Comparison of ENCODE assay signal across 12 cellular contexts in the genomic region with DNA sequence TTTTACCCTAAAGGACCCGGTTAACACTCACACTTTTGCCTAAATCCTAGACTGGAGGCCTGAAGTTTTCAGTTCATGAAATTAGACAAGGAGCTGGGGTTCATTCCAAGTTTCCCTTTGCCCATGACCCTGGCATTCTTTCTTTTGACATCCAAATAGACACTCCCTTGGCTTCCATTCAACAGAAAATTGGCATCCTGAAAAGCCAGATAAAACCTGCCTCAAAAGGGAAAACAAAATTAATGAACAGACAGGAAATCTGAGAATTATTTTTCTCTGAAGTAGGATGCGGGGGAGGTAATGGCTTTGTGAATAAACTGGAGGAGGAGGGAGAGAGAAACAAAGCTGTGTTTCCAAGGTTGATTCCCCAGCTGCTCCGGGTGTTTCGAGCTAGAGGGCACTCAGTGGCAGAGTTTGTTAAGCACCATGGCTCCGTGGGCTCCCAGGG. TPM values are rescaled to one million over a fixed set of nuclear protein-coding genes. Genes with fewer than 3 reads are reported as not detected.
DNase-seq lines count a peak whose midpoint lies in the region; ATAC-seq and TF ChIP-seq lines count a peak whose summit lies in the region.
"Had no signal": no experiment of that assay in that cellular context is flagged by ENCODE, and none has a peak within 500 bp of the region (broad histone marks: within the 10 kb centered on the region; RNA-seq: fewer than 3 reads in every experiment).

No MANE protein-coding gene starts in this region.

- CTCF ChIA-PET in naive thymus-derived CD4-positive, alpha-beta T cell (lab: Charles Lee) = interaction anchor here (0.6 kb wide), 1 partner anchor 9 kb away, joined by 3 read pairs; no protein-coding TSS in a partner anchor

- H3K9ac ChIP-seq in neuronal stem cell (ENCODE audit: low read depth, low read length, poor library complexity) = no peak overlapping the region

- H3K4me3 Mint-ChIP-seq in naive thymus-derived CD4-positive, alpha-beta T cell = no peak overlapping the region
- H3K4me3 Mint-ChIP-seq: CD8-positive, alpha-beta T cell had no signal

- no peak overlapping the region for H3K4ac ChIP-seq in neuronal stem cell (ENCODE audit: low read length)

- TF ChIP-seq CTCF in cardiac fibroblast (IDR thresholded peaks at IDR 0.05; ENCODE audit: low read depth, low read length) (no peak), ascending aorta (IDR thresholded peaks at IDR 0.05) (no peak)

- ATAC-seq in naive thymus-derived CD4-positive, alpha-beta T cell = no peak
- no peak for ATAC-seq in HG02623 (IDR thresholded peaks at IDR 0.05; ENCODE audit: unreplicated experiment)
- ATAC-seq: CD8-positive, alpha-beta T cell; heart left ventricle had no signal

- H4K91ac ChIP-seq in neuronal stem cell (ENCODE audit: low read depth, low read length, poor library complexity) = no peak overlapping the region

- H3K23ac ChIP-seq in neuronal stem cell (ENCODE audit: low read depth, low read length, poor library complexity) = no peak overlapping the region

- H2BK12ac ChIP-seq in neuronal stem cell (ENCODE audit: low read length) = no peak overlapping the region

- H2BK15ac ChIP-seq in neuronal stem cell (ENCODE audit: low read length) = no peak overlapping the region

- no peak overlapping the region for H3K18ac ChIP-seq in neuronal stem cell (ENCODE audit: low read length)

- peaks cover 0 to 5% (median 5%) of the 10 kb centered on the region in 5 donors for H3K36me3 Mint-ChIP-seq in naive thymus-derived CD4-positive, alpha-beta T cell
- H3K36me3 Mint-ChIP-seq: CD8-positive, alpha-beta T cell had no signal

- POLR2A ChIA-PET in naive thymus-derived CD4-positive, alpha-beta T cell (lab: Charles Lee) = no interaction called here

- in situ Hi-C loops in Caki2 (cut with HindIII; ENCODE audit: low pct_unique_long_range_greater_than_20kb, low sequenced_read_pairs) = no loop called here

- H2BK120ac ChIP-seq in neuronal stem cell (ENCODE audit: low read depth, low read length) = no peak overlapping the region

- H3K4me1 Mint-ChIP-seq in naive thymus-derived CD4-positive, alpha-beta T cell = peaks cover 0 to 3% (median 0%) of the 10 kb centered on the region in 7 donors

- peaks cover 0 to 2% of the 10 kb centered on the region in 2 donors for H3K9me3 ChIP-seq in neuronal stem cell (replicated peaks in 1 of 2; ENCODE audit: control insufficient read depth in 2 of 2, insufficient read depth in 1 of 2, low read depth in 1 of 2, low read length in 2 of 2)
- H3K9me3 ChIP-seq in naive thymus-derived CD4-positive, alpha-beta T cell (ENCODE audit: control insufficient read depth in 2 of 3, low read length in 3 of 3) = no peaks in the 10 kb centered on the region
- no peaks in the 10 kb centered on the region for H3K9me3 ChIP-seq in ascending aorta
- H3K9me3 ChIP-seq: transverse colon had no signal

- no peak overlapping the region for H2AK5ac ChIP-seq in neuronal stem cell (ENCODE audit: low read depth, low read length)

- H3K27me3 ChIP-seq in neuronal stem cell (ENCODE audit: control insufficient read depth in 3 of 3, insufficient read depth in 3 of 3, low read depth in 1 of 3, low read length in 3 of 3) = no peaks in the 10 kb centered on the region
- H3K27me3 ChIP-seq in naive thymus-derived CD4-positive, alpha-beta T cell (ENCODE audit: control insufficient read depth in 2 of 2, insufficient read depth in 2 of 2, low read length in 2 of 2) = no peaks in the 10 kb centered on the region
- H3K27me3 ChIP-seq in ascending aorta = no peaks in the 10 kb centered on the region
- H3K27me3 ChIP-seq: transverse colon had no signal

- peaks cover 2% of the 10 kb centered on the region for H3K79me1 ChIP-seq in neuronal stem cell (ENCODE audit: low read depth, low read length)

- no CpG with 5 or more reads among the region's 5 CpGs for WGBS in neuronal stem cell (ENCODE audit: extremely low coverage in 2 of 2, insufficient read length in 2 of 2, insufficient replicate concordance in 1 of 2), 2 donors

- H3K4me1 ChIP-seq in neuronal stem cell (ENCODE audit: control insufficient read depth in 2 of 2, insufficient read depth in 1 of 2, low read depth in 1 of 2, low read length in 2 of 2) (peaks cover 0 to 4% of the 10 kb centered on the region in 2 donors), ascending aorta (no peaks in the 10 kb centered on the region)
- no peaks in the 10 kb centered on the region for H3K4me1 ChIP-seq in naive thymus-derived CD4-positive, alpha-beta T cell (ENCODE audit: control insufficient read depth in 2 of 2, insufficient read depth in 2 of 2, low read length in 2 of 2)

- H3K4me3 ChIP-seq in cardiac fibroblast (replicated peaks in 1 of 2; ENCODE audit: low read depth in 2 of 2, low read length in 2 of 2) (no peak overlapping the region), neuronal stem cell (ENCODE audit: low read length in 2 of 2) (no peak overlapping the region), ascending aorta (no peak overlapping the region)
- no peak overlapping the region for H3K4me3 ChIP-seq in naive thymus-derived CD4-positive, alpha-beta T cell (ENCODE audit: low read length)
- H3K4me3 ChIP-seq: heart left ventricle, SK-N-MC, transverse colon had no signal

- peak; percentile 44 for DNase-seq in Caki2 (ENCODE audit: low read depth)
- peak; percentile 54 for DNase-seq in NCI-H2107 treated with DMSO at 0.1 percent for 48 hours (lab: John Stamatoyannopoulos, UW; ENCODE audit: unreplicated experiment)
- DNase-seq in cardiac fibroblast (ENCODE audit: low read depth in 2 of 2) = peak; percentile 2 to 76
- DNase-seq in neuronal stem cell (ENCODE audit: low spot score) = no peak
- no peak for DNase-seq in NCI-H1930 (lab: John Stamatoyannopoulos, UW)
- DNase-seq in naive thymus-derived CD4-positive, alpha-beta T cell = no peak
- DNase-seq in ascending aorta (ENCODE audit: low spot score in 2 of 2) = no peak
- DNase-seq: CD8-positive, alpha-beta T cell; heart left ventricle; transverse colon had no signal

- H2AFZ ChIP-seq in neuronal stem cell (ENCODE audit: low read length) = peak overlapping the region; percentile 18

- H3K9me3 Mint-ChIP-seq in naive thymus-derived CD4-positive, alpha-beta T cell = peaks cover 0 to 25% (median 10%) of the 10 kb centered on the region in 11 donors

- H2BK5ac ChIP-seq in neuronal stem cell (ENCODE audit: low read length) = no peak overlapping the region

- no peak overlapping the region for H3K27ac Mint-ChIP-seq in naive thymus-derived CD4-positive, alpha-beta T cell
- H3K27ac Mint-ChIP-seq: CD8-positive, alpha-beta T cell had no signal

- peaks cover 0 to 49% (median 0%) of the 10 kb centered on the region in 5 donors for H3K27me3 Mint-ChIP-seq in naive thymus-derived CD4-positive, alpha-beta T cell

- no peak overlapping the region for H4K8ac ChIP-seq in neuronal stem cell (ENCODE audit: low read depth, low read length)

- H3K27ac ChIP-seq in neuronal stem cell (replicated peaks; ENCODE audit: low read length) = no peak overlapping the region
- no peak overlapping the region for H3K27ac ChIP-seq in naive thymus-derived CD4-positive, alpha-beta T cell (ENCODE audit: low read depth, low read length)
- no peak overlapping the region for H3K27ac ChIP-seq in ascending aorta
- H3K27ac ChIP-seq: heart left ventricle, SK-N-MC, transverse colon had no signal

- H3K4me2 ChIP-seq in neuronal stem cell (ENCODE audit: insufficient read depth, low read length, poor library complexity, severe bottlenecking) = no peak overlapping the region

- intact Hi-C loops in naive thymus-derived CD4-positive, alpha-beta T cell (cut with micrococcal nuclease) = no loop called here
- intact Hi-C loops in ascending aorta (cut with DNase I) = no loop called here

- H3K36me3 ChIP-seq in neuronal stem cell (replicated peaks in 1 of 2; ENCODE audit: control insufficient read depth in 2 of 2, insufficient read depth in 2 of 2, low read length in 2 of 2) (no peaks in the 10 kb centered on the region), ascending aorta (no peaks in the 10 kb centered on the region)
- H3K36me3 ChIP-seq in naive thymus-derived CD4-positive, alpha-beta T cell (ENCODE audit: control insufficient read depth in 2 of 3, insufficient read depth in 3 of 3, low read length in 3 of 3) = no peaks in the 10 kb centered on the region
- H3K36me3 ChIP-seq: heart left ventricle, transverse colon had no signal

- peak overlapping the region; percentile 58 for H3K14ac ChIP-seq in neuronal stem cell (ENCODE audit: low read length)

RNA-seq across cellular contexts. Expression of a gene that starts 41.0 kb away (rescaled TPM):
- total RNA-seq in Caki2 (2014; rRNA removed; shearing (Covaris generic); ENCODE audit: low replicate concordance) = not detected in 2 replicates
- not detected for polyA plus RNA-seq in neuronal stem cell (2013, experiment 1 of 2)
- not detected for polyA plus RNA-seq in neuronal stem cell (2013, experiment 2 of 2)
- not detected for total RNA-seq in naive thymus-derived CD4-positive, alpha-beta T cell
- polyA plus RNA-seq in naive thymus-derived CD4-positive, alpha-beta T cell = not detected
- total RNA-seq in ascending aorta = not detected
- total RNA-seq: CD8-positive, alpha-beta T cell; heart left ventricle; transverse colon had no signal
- polyA plus RNA-seq: heart left ventricle had no signal

Comparison
In these comparisons a context has a peak if more than half of its experiments do, and no peak if none do; other contexts are left out.
1. DNase-seq: peak in Caki2 (single experiment), NCI-H2107 treated with DMSO at 0.1 percent for 48 hours (single experiment) and cardiac fibroblast (2 of 2); none in neuronal stem cell (single experiment), NCI-H1930 (0 of 2), naive thymus-derived CD4-positive, alpha-beta T cell (0 of 9) and ascending aorta (0 of 2).